Comparison of ENCODE assay signal across 2 cellular contexts in genomic region chr2:61492476-61492875, GRCh38.
TF ChIP-seq lines count a peak whose summit lies in the region.

No MANE protein-coding gene starts in this region.

TF ChIP-seq in PFSK-1, 5 proteins besides CTCF, POLR2A, EP300 and RAD21:
- TF ChIP-seq POLR2AphosphoS5 (IDR thresholded peaks at IDR 0.05; ENCODE audit: low read depth, low read length) (0 out of 2 replicates have a peak, but pooled peaks have one; percentile 27), SIN3A (IDR thresholded peaks at IDR 0.05; ENCODE audit: borderline replicate concordance, insufficient read depth, low read length) (no peak)

TF ChIP-seq in H1, 55 proteins besides CTCF, POLR2A, EP300 and RAD21:
- TF ChIP-seq NANOG (IDR thresholded peaks at IDR 0.05; ENCODE audit: insufficient read depth, low read depth, low read length, poor library complexity, severe bottlenecking), result no peak
- TF ChIP-seq SIX5 (IDR thresholded peaks at IDR 0.05; ENCODE audit: low read depth, low read length), result peak; percentile 5; the same call in 1 of the 2 replicates
- no peak for TF ChIP-seq BACH1 (IDR thresholded peaks at IDR 0.05; ENCODE audit: low read length)
- no peak for TF ChIP-seq CHD2 (IDR thresholded peaks at IDR 0.05; ENCODE audit: low read length)
TF ChIP-seq in H1: peak in this region for 1.
